In the genomic region with DNA sequence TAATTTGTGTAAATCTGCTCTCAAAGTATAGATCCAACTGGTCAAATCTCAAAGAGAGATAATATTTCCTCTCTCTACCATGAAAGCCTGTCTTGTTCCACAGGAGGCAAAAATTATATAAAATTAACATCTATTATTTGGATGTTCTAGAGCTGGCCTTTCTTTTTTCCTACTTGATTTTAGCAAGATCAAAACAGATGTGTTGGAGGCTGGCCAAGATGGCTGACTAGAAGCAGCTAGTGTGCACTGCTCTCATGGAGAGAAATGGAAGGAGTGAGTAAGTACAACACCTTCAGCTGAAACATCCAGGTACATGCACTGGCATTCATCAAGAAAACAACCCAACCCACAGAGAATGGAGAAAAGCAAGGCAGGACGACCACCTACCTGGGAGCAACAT, we compare ENCODE assay signal across 21 cellular contexts.
"Had no signal": no experiment of that assay in that cellular context is flagged by ENCODE, and none has a peak within 500 bp of the region (broad histone marks: within the 10 kb centered on the region; RNA-seq: fewer than 3 reads in every experiment).

No MANE protein-coding gene starts in this region.

- H3K4me3 ChIP-seq: breast epithelium, esophagus muscularis mucosa, mucosa of descending colon, neural progenitor cell, psoas muscle, stomach, testis, upper lobe of left lung had no signal

- H3K27me3 ChIP-seq: breast epithelium, esophagus muscularis mucosa, neural progenitor cell, stomach, testis had no signal

- H3K4me1 ChIP-seq: breast epithelium, esophagus muscularis mucosa, neural progenitor cell, psoas muscle, stomach, testis had no signal

- H3K27ac ChIP-seq: breast epithelium, esophagus muscularis mucosa, neural progenitor cell, psoas muscle, stomach, testis, upper lobe of left lung had no signal

- H3K36me3 ChIP-seq: breast epithelium, esophagus muscularis mucosa, neural progenitor cell, stomach, upper lobe of left lung had no signal

- H3K9ac ChIP-seq: neural progenitor cell had no signal

- H3K4me2 ChIP-seq: neural progenitor cell had no signal

- DNase-seq: activated CD4-positive, alpha-beta T cell treated with anti-CD3 and anti-CD28 coated beads, Interleukin-2, amount 10 ng/mL, durations not matched to agents 7 days and 5 days; activated CD8-positive, alpha-beta T cell treated with anti-CD3 and anti-CD28 coated beads, Interleukin-2, amount 10 ng/mL, durations not matched to agents 7 days and 5 days; activated naive CD4-positive, alpha-beta T cell treated with Interleukin-2 at 50 U/mL for 16 hours; activated naive CD8-positive, alpha-beta T cell treated with anti-CD3 and anti-CD28 coated beads, Interleukin-2, amount 50 U/mL, for 24 hours; activated T-cell treated with anti-CD3 and anti-CD28 coated beads, Interleukin-2, amount 50 U/mL, for 24 hours; aorta; effector CD8-positive, alpha-beta T cell; mucosa of descending colon; naive thymus-derived CD4-positive, alpha-beta T cell; psoas muscle; right cardiac atrium; small intestine; stimulated activated CD4-positive, alpha-beta T cell treated with anti-CD3 and anti-CD28 coated beads, Interleukin-15, amount 100 ng/mL, for 24 hours; stimulated activated CD4-positive, alpha-beta T cell treated with anti-CD3 and anti-CD28 coated beads, Interleukin-2, amount 100 ng/mL, for 48 hours; stomach; T1000; testis; upper lobe of left lung had no signal

- H2AFZ ChIP-seq: neural progenitor cell had no signal

- H3K9me3 ChIP-seq: breast epithelium, mucosa of descending colon, psoas muscle, testis had no signal
